ENCODE assay signal across 1 cellular context in the genomic region with DNA sequence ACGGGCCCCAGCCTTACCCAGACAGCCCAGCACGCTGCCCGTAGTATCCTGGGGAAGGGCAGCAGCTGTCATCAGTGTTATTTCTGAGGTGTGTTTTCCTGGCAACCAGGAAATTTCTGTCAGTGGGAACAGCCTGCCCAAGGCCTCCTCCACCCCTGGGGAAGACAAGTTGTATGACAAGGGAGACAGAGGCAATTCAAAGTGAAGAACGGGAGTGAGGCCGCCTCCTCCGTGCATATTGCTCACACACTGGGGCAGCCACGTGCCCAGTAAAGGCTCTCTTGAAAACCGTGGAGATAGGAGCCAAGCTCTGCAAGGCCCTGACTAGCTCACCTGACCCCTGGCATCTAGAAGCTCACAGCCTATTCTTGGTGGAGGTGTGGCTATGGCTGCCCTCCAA.
TF ChIP-seq lines count a peak whose summit lies in the region.

No MANE protein-coding gene starts in this region.

TF ChIP-seq in H1, 55 proteins besides CTCF, POLR2A, EP300 and RAD21:
- TF ChIP-seq SIX5 (IDR thresholded peaks at IDR 0.05; ENCODE audit: low read depth, low read length): no peak
- no peak for TF ChIP-seq SP1 (IDR thresholded peaks at IDR 0.05; ENCODE audit: low read depth, low read length)
- TF ChIP-seq TEAD4 (IDR thresholded peaks at IDR 0.05; ENCODE audit: low read depth, low read length): no peak
- TF ChIP-seq NANOG (IDR thresholded peaks at IDR 0.05; ENCODE audit: insufficient read depth, low read depth, low read length, poor library complexity, severe bottlenecking): no peak
- TF ChIP-seq SIN3A (conservative IDR thresholded peaks at IDR 0.05 in 1 of 2, IDR thresholded peaks at IDR 0.05 in 1 of 2; ENCODE audit: low read depth in 1 of 2, low read length in 2 of 2): no peak
- no peak for TF ChIP-seq MAFK (IDR thresholded peaks at IDR 0.05; ENCODE audit: low read depth, low read length)
- no peak for TF ChIP-seq PHF8 (conservative IDR thresholded peaks at IDR 0.05; ENCODE audit: low read depth, low read length)
- TF ChIP-seq CEBPB (IDR thresholded peaks at IDR 0.05; ENCODE audit: low read depth, low read length): no peak
- no peak for TF ChIP-seq GABPA (IDR thresholded peaks at IDR 0.05; ENCODE audit: borderline replicate concordance, insufficient read depth, low read length)
- TF ChIP-seq GTF2F1 (IDR thresholded peaks at IDR 0.05; ENCODE audit: borderline replicate concordance, low read depth, low read length): no peak
- no peak for TF ChIP-seq CHD7 (IDR thresholded peaks at IDR 0.05; ENCODE audit: insufficient replicate concordance, low read length)
- TF ChIP-seq FOSL1 (IDR thresholded peaks at IDR 0.05; ENCODE audit: insufficient read depth, low read depth, low read length): no peak
- no peak for TF ChIP-seq BRCA1 (IDR thresholded peaks at IDR 0.05; ENCODE audit: low read depth, low read length)
- no peak for TF ChIP-seq CBX5 (IDR thresholded peaks at IDR 0.05; ENCODE audit: low read depth, low read length)
- no peak for TF ChIP-seq CHD2 (IDR thresholded peaks at IDR 0.05; ENCODE audit: low read length)
- TF ChIP-seq EZH2 (IDR thresholded peaks at IDR 0.05; ENCODE audit: low read depth, low read length, severe bottlenecking): no peak
- TF ChIP-seq BCL11A (IDR thresholded peaks at IDR 0.05; ENCODE audit: low read depth in 2 of 2, low read length in 2 of 2): no peak
- TF ChIP-seq SUZ12 (IDR thresholded peaks at IDR 0.05; ENCODE audit: low read length): no peak
